Comparison of ENCODE assay signal across 18 cellular contexts in the genomic region with DNA sequence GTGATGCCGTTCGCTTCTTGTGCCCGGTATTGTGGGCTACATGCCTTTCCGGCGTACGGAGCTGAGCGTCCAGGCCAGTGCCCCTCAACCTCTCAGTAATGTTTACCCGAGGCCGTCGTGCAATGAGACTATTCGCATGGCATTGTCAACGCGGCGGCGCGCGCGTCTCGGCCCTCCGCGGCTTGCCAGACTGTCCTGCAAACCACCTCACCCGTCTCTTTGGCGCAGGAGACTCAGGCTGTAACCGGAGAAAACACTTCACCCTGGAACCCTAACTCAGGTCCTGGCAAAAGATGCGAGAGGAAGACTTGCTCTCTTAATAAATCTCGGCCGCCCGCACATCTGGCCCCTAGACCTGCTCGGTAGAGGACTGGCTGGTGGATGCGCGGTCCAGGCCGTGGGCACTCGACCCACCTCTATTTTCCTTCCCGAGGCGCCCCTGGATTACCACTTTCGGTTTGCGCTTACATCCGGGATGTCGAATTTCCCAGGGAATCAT.
DNase-seq lines count a peak whose midpoint lies in the region; ATAC-seq and TF ChIP-seq lines count a peak whose summit lies in the region.
"Had no signal": no experiment of that assay in that cellular context is flagged by ENCODE, and none has a peak within 500 bp of the region (broad histone marks: within the 10 kb centered on the region; RNA-seq: fewer than 3 reads in every experiment).

No MANE protein-coding gene starts in this region.

- no peaks in the 10 kb centered on the region for H3K9me2 ChIP-seq in PC-3 (replicated peaks; ENCODE audit: low read length)

- CTCF ChIA-PET in PC-3 (lab: Charles Lee), result interaction anchor here (0.9 kb wide), 1 partner anchor 48 kb away, joined by 4 read pairs; no protein-coding TSS in a partner anchor

- H3K9me3 ChIP-seq in mesenchymal stem cell (ENCODE audit: control insufficient read depth, low read length), result peaks cover 3% of the 10 kb centered on the region
- H3K9me3 ChIP-seq in PC-3 (ENCODE audit: low read length), result no peaks in the 10 kb centered on the region
- H3K9me3 ChIP-seq in esophagus squamous epithelium, result no peaks in the 10 kb centered on the region

- H3K79me1 ChIP-seq in mesenchymal stem cell (replicated peaks; ENCODE audit: low read length, poor library complexity, severe bottlenecking), result no peaks in the 10 kb centered on the region

- DNase-seq in natural killer cell treated with Interleukin-12 subunit alpha and Interleukin-12 subunit beta and Interleukin-15 and Interleukin-18, amount 100 ng/mL, for 72 hours (ENCODE audit: low spot score), result peak; percentile 34
- DNase-seq in natural killer cell (no peak), mesenchymal stem cell (no peak), type B pancreatic cell (ENCODE audit: extremely low spot score, unreplicated experiment) (no peak), PC-3 (no peak), amniotic stem cell (lab: John Stamatoyannopoulos, UW) (no peak), esophagus squamous epithelium (lab: John Stamatoyannopoulos, UW) (no peak)
- DNase-seq: CD4-positive, alpha-beta T cell; GDM1; KG1; NCI-H1694 treated with DMSO at 0.1 percent for 48 hours; Right ventricle myocardium superior; stimulated activated CD4-positive, alpha-beta T cell treated with anti-CD3 and anti-CD28 coated beads, Interleukin-4, amount 100 ng/mL, for 1 hour; stimulated activated naive CD4-positive, alpha-beta T cell had no signal

- TF ChIP-seq CTCF in natural killer cell (IDR thresholded peaks at IDR 0.05), result no peak
- no peak for TF ChIP-seq CTCF in brain (conservative IDR thresholded peaks at IDR 0.05)
- TF ChIP-seq CTCF in type B pancreatic cell (conservative IDR thresholded peaks at IDR 0.05), result no peak
- no peak for TF ChIP-seq CTCF in PC-3 (conservative IDR thresholded peaks at IDR 0.05; ENCODE audit: low read depth, low read length)
- no peak for TF ChIP-seq CTCF in esophagus squamous epithelium (IDR thresholded peaks at IDR 0.05)

- H4K8ac ChIP-seq in mesenchymal stem cell (ENCODE audit: low read length), result no peak overlapping the region

- H4K20me1 ChIP-seq in PC-3 (ENCODE audit: low read length), result no peaks in the 10 kb centered on the region

- no peak overlapping the region for H3K14ac ChIP-seq in mesenchymal stem cell (ENCODE audit: low read length in 2 of 2)

- H3K9me3 Mint-ChIP-seq in natural killer cell treated with Interleukin-12 subunit alpha and Interleukin-12 subunit beta and Interleukin-15 and Interleukin-18, amount 100 ng/mL, for 72 hours, result no peaks in the 10 kb centered on the region
- H3K9me3 Mint-ChIP-seq in natural killer cell, result no peaks in the 10 kb centered on the region
- peaks cover 3 to 33% (median 14%) of the 10 kb centered on the region in 5 experiments for H3K9me3 Mint-ChIP-seq in brain
- H3K9me3 Mint-ChIP-seq in type B pancreatic cell, result no peaks in the 10 kb centered on the region
- H3K9me3 Mint-ChIP-seq: CD4-positive, alpha-beta T cell; mesothelial cell of epicardium had no signal

- BruUV-seq in PC-3 (replicated peaks; lab: Mats Ljungman, UMichigan), result no TSS peak

- H2AFZ ChIP-seq in mesenchymal stem cell (ENCODE audit: low read depth, low read length), result no peak overlapping the region
- no peak overlapping the region for H2AFZ ChIP-seq in PC-3 (ENCODE audit: low read length)

- H3K4me3 Mint-ChIP-seq in natural killer cell treated with Interleukin-12 subunit alpha and Interleukin-12 subunit beta and Interleukin-15 and Interleukin-18, amount 100 ng/mL, for 72 hours, result no peak overlapping the region
- no peak overlapping the region for H3K4me3 Mint-ChIP-seq in natural killer cell
- H3K4me3 Mint-ChIP-seq in brain, result peak overlapping the region; percentile 67 to 83 (median 80)
- H3K4me3 Mint-ChIP-seq in type B pancreatic cell, result peak overlapping the region; percentile 70
- H3K4me3 Mint-ChIP-seq: mesothelial cell of epicardium had no signal

- no peak overlapping the region for H2BK5ac ChIP-seq in mesenchymal stem cell (ENCODE audit: low read depth, low read length, poor library complexity, severe bottlenecking)

- POLR2A ChIA-PET in PC-3 (lab: Charles Lee; ENCODE audit: unreplicated experiment), result no interaction called here

- H3K4me1 Mint-ChIP-seq in natural killer cell treated with Interleukin-12 subunit alpha and Interleukin-12 subunit beta and Interleukin-15 and Interleukin-18, amount 100 ng/mL, for 72 hours (ENCODE audit: low read depth in 2 of 2), result peaks cover 21 to 30% of the 10 kb centered on the region in 2 donors
- peaks cover 18 to 22% of the 10 kb centered on the region in 2 donors for H3K4me1 Mint-ChIP-seq in natural killer cell
- peaks cover 96% of the 10 kb centered on the region for H3K4me1 Mint-ChIP-seq in brain
- H3K4me1 Mint-ChIP-seq in type B pancreatic cell (ENCODE audit: unreplicated experiment), result peaks cover 6% of the 10 kb centered on the region

- H3K4me1 ChIP-seq in mesenchymal stem cell (ENCODE audit: control insufficient read depth, insufficient read depth, low read depth, low read length) (peaks cover 14% of the 10 kb centered on the region), PC-3 (ENCODE audit: insufficient read depth, low read length) (peaks cover 5% of the 10 kb centered on the region), esophagus squamous epithelium (peaks cover 19 to 62% (median 40%) of the 10 kb centered on the region in 3 donors)

- H3K4me2 ChIP-seq in mesenchymal stem cell (ENCODE audit: low read length, poor library complexity, severe bottlenecking) (peak overlapping the region; percentile 35), PC-3 (ENCODE audit: low read length) (no peak overlapping the region)

- no peak overlapping the region for H2AK5ac ChIP-seq in mesenchymal stem cell (ENCODE audit: low read length, severe bottlenecking)

- H4K91ac ChIP-seq in mesenchymal stem cell (ENCODE audit: low read length), result no peak overlapping the region

- ATAC-seq in natural killer cell treated with Interleukin-12 subunit alpha and Interleukin-12 subunit beta and Interleukin-15 and Interleukin-18, amount 100 ng/mL, for 72 hours, result no peak
- no peak for ATAC-seq in natural killer cell
- ATAC-seq in PC-3, result no peak
- ATAC-seq: esophagus mucosa had no signal

- H2BK12ac ChIP-seq in mesenchymal stem cell (ENCODE audit: low read length in 2 of 2), result no peak overlapping the region

- H3K36me3 ChIP-seq in mesenchymal stem cell (ENCODE audit: control insufficient read depth in 1 of 2, insufficient read depth in 2 of 2, low read depth in 1 of 2, low read length in 2 of 2) (no peaks in the 10 kb centered on the region), PC-3 (ENCODE audit: low read depth, low read length) (no peaks in the 10 kb centered on the region), esophagus squamous epithelium (no peaks in the 10 kb centered on the region)
- H3K36me3 ChIP-seq: cardiac muscle cell had no signal

- no peak overlapping the region for H3K23ac ChIP-seq in mesenchymal stem cell (ENCODE audit: low read length in 2 of 2)

- H3K4me3 ChIP-seq in mesenchymal stem cell (ENCODE audit: insufficient read depth in 1 of 2, low read depth in 1 of 2, low read length in 2 of 2) (peak overlapping the region in 1 of 2 experiments; percentile 68), PC-3 (ENCODE audit: low read length) (no peak overlapping the region), esophagus squamous epithelium (peak overlapping the region in 2 of 4 donors; percentile 23 to 49)
- H3K4me3 ChIP-seq: cardiac muscle cell had no signal

- no peak overlapping the region for H3K9ac ChIP-seq in mesenchymal stem cell (ENCODE audit: low read length)
- H3K9ac ChIP-seq in PC-3 (ENCODE audit: low read length), result no peak overlapping the region

- H2BK120ac ChIP-seq in mesenchymal stem cell (ENCODE audit: low read depth, low read length), result no peak overlapping the region

- no peak overlapping the region for H3K27ac ChIP-seq in mesenchymal stem cell (ENCODE audit: low read length, poor library complexity, severe bottlenecking)
- no peak overlapping the region for H3K27ac ChIP-seq in PC-3 (ENCODE audit: low read length)
- no peak overlapping the region for H3K27ac ChIP-seq in esophagus squamous epithelium
- H3K27ac ChIP-seq: cardiac muscle cell had no signal

- peaks cover 98 to 100% of the 10 kb centered on the region in 2 experiments for H3K27me3 ChIP-seq in mesenchymal stem cell (ENCODE audit: control insufficient read depth in 1 of 2, insufficient read depth in 1 of 2, low read length in 2 of 2)
- H3K27me3 ChIP-seq in PC-3 (ENCODE audit: low read length), result peaks cover 11% of the 10 kb centered on the region
- H3K27me3 ChIP-seq in esophagus squamous epithelium, result peaks cover 25 to 100% (median 63%) of the 10 kb centered on the region in 4 donors

- no peaks in the 10 kb centered on the region for H3F3A ChIP-seq in PC-3 (ENCODE audit: low read length, unreplicated experiment)

- intact Hi-C loops in natural killer cell (cut with micrococcal nuclease) (no loop called here), PC-3 (cut with micrococcal nuclease) (no loop called here), esophagus squamous epithelium (cut with DNase I) (no loop called here)

- no peak overlapping the region for H3K27ac Mint-ChIP-seq in natural killer cell treated with Interleukin-12 subunit alpha and Interleukin-12 subunit beta and Interleukin-15 and Interleukin-18, amount 100 ng/mL, for 72 hours
- no peak overlapping the region for H3K27ac Mint-ChIP-seq in natural killer cell
- H3K27ac Mint-ChIP-seq in brain, result peak overlapping the region in 4 of 5 experiments; percentile 88 to 98 (median 96)
- no peak overlapping the region for H3K27ac Mint-ChIP-seq in type B pancreatic cell
- H3K27ac Mint-ChIP-seq: CD4-positive, alpha-beta T cell; mesothelial cell of epicardium had no signal

- no peaks in the 10 kb centered on the region for H3K36me3 Mint-ChIP-seq in natural killer cell treated with Interleukin-12 subunit alpha and Interleukin-12 subunit beta and Interleukin-15 and Interleukin-18, amount 100 ng/mL, for 72 hours
- no peaks in the 10 kb centered on the region for H3K36me3 Mint-ChIP-seq in natural killer cell
- peaks cover 38% of the 10 kb centered on the region for H3K36me3 Mint-ChIP-seq in brain
- H3K36me3 Mint-ChIP-seq in type B pancreatic cell, result no peaks in the 10 kb centered on the region
- H3K36me3 Mint-ChIP-seq: mesothelial cell of epicardium had no signal

- no peak for TF ChIP-seq POLR2A in esophagus squamous epithelium (IDR thresholded peaks at IDR 0.05)

- WGBS in mesenchymal stem cell, result 15% methylated on average over 39 of the region's 39 CpGs
- 4 to 9% methylated on average over 29 to 32 of the region's 39 CpGs for WGBS in esophagus squamous epithelium, 2 donors

- peaks cover 55 to 65% of the 10 kb centered on the region in 2 donors for H3K27me3 Mint-ChIP-seq in natural killer cell treated with Interleukin-12 subunit alpha and Interleukin-12 subunit beta and Interleukin-15 and Interleukin-18, amount 100 ng/mL, for 72 hours
- H3K27me3 Mint-ChIP-seq in natural killer cell (ENCODE audit: low read depth in 2 of 2) (peaks cover 67 to 72% of the 10 kb centered on the region in 2 donors), brain (peaks cover 44% of the 10 kb centered on the region), type B pancreatic cell (peaks cover 100% of the 10 kb centered on the region)

- H3K4ac ChIP-seq in mesenchymal stem cell (ENCODE audit: low read depth in 1 of 2, low read length in 2 of 2), result no peak overlapping the region

- H3K79me2 ChIP-seq in PC-3 (ENCODE audit: low read length), result no peaks in the 10 kb centered on the region

- H2BK15ac ChIP-seq in mesenchymal stem cell (ENCODE audit: low read depth, poor library complexity, severe bottlenecking), result no peak overlapping the region

- no peak overlapping the region for H3K18ac ChIP-seq in mesenchymal stem cell (ENCODE audit: low read depth in 1 of 2, low read length in 2 of 2)

Comparison
In these comparisons a context has a peak if more than half of its experiments do, and no peak if none do; other contexts are left out.
1. H3K27ac Mint-ChIP-seq: peak in brain (4 of 5); none in natural killer cell treated with Interleukin-12 subunit alpha and Interleukin-12 subunit beta and Interleukin-15 and Interleukin-18, amount 100 ng/mL, for 72 hours (0 of 2), natural killer cell (0 of 2) and type B pancreatic cell (single experiment).
2. H3K4me3 Mint-ChIP-seq: peak in brain (5 of 5) and type B pancreatic cell (single experiment); none in natural killer cell treated with Interleukin-12 subunit alpha and Interleukin-12 subunit beta and Interleukin-15 and Interleukin-18, amount 100 ng/mL, for 72 hours (single experiment) and natural killer cell (single experiment).